In the genomic region with DNA sequence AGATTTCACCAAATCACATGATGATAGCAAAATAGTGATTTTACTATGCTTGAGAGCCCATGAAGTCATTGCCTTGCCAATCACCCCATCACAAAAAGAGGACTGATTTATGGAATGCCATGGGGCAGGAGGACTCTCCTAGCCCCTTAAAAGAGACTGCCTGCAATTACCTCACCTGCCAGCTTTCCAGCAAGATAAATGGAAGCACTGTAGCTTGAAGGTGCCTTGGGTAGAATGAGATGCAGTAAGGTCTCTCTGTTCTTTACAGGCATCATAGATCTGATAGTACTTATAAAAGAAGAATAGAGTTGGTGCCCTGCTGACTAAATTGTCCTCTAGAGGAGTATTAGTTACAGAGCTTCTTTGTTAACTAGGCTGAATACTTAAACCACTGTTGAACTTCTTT, we compare ENCODE assay signal across 24 cellular contexts.
"Had no signal": no experiment of that assay in that cellular context is flagged by ENCODE, and none has a peak within 500 bp of the region (broad histone marks: within the 10 kb centered on the region; RNA-seq: fewer than 3 reads in every experiment).

No MANE protein-coding gene starts in this region.

- ATAC-seq: activated CD8-positive, alpha-beta T cell treated with anti-CD3 and anti-CD28 coated beads, Interleukin-2, amount 10 ng/mL, durations not matched to agents 7 days and 5 days; body of pancreas; heart right ventricle; left cardiac atrium; pancreas; right lobe of liver; stimulated activated effector memory CD8-positive, alpha-beta T cell treated with anti-CD3 and anti-CD28 coated beads, Interleukin-12 subunit alpha, Interleukin-12 subunit beta, amount 100 ng/mL, for 72 hours had no signal

- FAIRE-seq: pancreas, urothelium cell line had no signal

- H3K27me3 ChIP-seq: body of pancreas, cardiac muscle cell, heart right ventricle, pancreas, right lobe of liver, stomach, transverse colon had no signal

- H3K27ac Mint-ChIP-seq: activated CD8-positive, alpha-beta T cell treated with anti-CD3 and anti-CD28 coated beads, Interleukin-2, amount 10 ng/mL, durations not matched to agents 7 days and 5 days; activated naive CD4-positive, alpha-beta T cell treated with anti-CD3 and anti-CD28 coated beads, Interleukin-2, amount 50 U/mL, for 24 hours; activated T-helper 1 cell treated with anti-CD3 and anti-CD28 coated beads, Interleukin-12 subunit alpha, Interleukin-12 subunit beta, Interleukin-2, Interleukin-4 antibody, amounts not matched to agents 30 ng/mL and 10 ng/mL and 1 ng/mL, durations not matched to agents 14 hours and 24 hours and 36 hours; memory B cell; stimulated activated effector memory CD8-positive, alpha-beta T cell treated with anti-CD3 and anti-CD28 coated beads, Interleukin-12 subunit alpha, Interleukin-12 subunit beta, amount 100 ng/mL, for 72 hours had no signal

- H3K27ac ChIP-seq: body of pancreas, cardiac muscle cell, heart right ventricle, pancreas, right lobe of liver, skin epidermis, stomach, transverse colon, VCaP had no signal

- H3K4me3 Mint-ChIP-seq: activated CD8-positive, alpha-beta T cell treated with anti-CD3 and anti-CD28 coated beads, Interleukin-2, amount 10 ng/mL, durations not matched to agents 7 days and 5 days; activated naive CD4-positive, alpha-beta T cell treated with anti-CD3 and anti-CD28 coated beads, Interleukin-2, amount 50 U/mL, for 24 hours; activated T-helper 1 cell treated with anti-CD3 and anti-CD28 coated beads, Interleukin-12 subunit alpha, Interleukin-12 subunit beta, Interleukin-2, Interleukin-4 antibody, amounts not matched to agents 30 ng/mL and 10 ng/mL and 1 ng/mL, durations not matched to agents 14 hours and 24 hours and 36 hours; memory B cell; nephron; stimulated activated effector memory CD8-positive, alpha-beta T cell treated with anti-CD3 and anti-CD28 coated beads, Interleukin-12 subunit alpha, Interleukin-12 subunit beta, amount 100 ng/mL, for 72 hours had no signal

- H3K9me3 Mint-ChIP-seq: activated naive CD4-positive, alpha-beta T cell treated with anti-CD3 and anti-CD28 coated beads, Interleukin-2, amount 50 U/mL, for 24 hours; activated T-helper 1 cell treated with anti-CD3 and anti-CD28 coated beads, Interleukin-12 subunit alpha, Interleukin-12 subunit beta, Interleukin-2, Interleukin-4 antibody, amounts not matched to agents 30 ng/mL and 10 ng/mL and 1 ng/mL, durations not matched to agents 14 hours and 24 hours and 36 hours; memory B cell; nephron; stimulated activated effector memory CD8-positive, alpha-beta T cell treated with anti-CD3 and anti-CD28 coated beads, Interleukin-12 subunit alpha, Interleukin-12 subunit beta, amount 100 ng/mL, for 72 hours had no signal

- DNase-seq: activated CD4-positive, alpha-beta T cell treated with anti-CD3 and anti-CD28 coated beads, Interleukin-2, amount 50 U/mL, for 1 hour; activated CD4-positive, CD25-positive, alpha-beta regulatory T cell treated with anti-CD3 and anti-CD28 coated beads, Interleukin-2, amount 50 U/mL, for 72 hours; activated CD8-positive, alpha-beta T cell treated with anti-CD3 and anti-CD28 coated beads, Interleukin-2, amount 10 ng/mL, durations not matched to agents 7 days and 5 days; activated gamma-delta T cell; anterior cingulate cortex; body of pancreas; cortex of kidney; heart right ventricle; islet precursor cell; left cardiac atrium; pancreas; right lobe of liver; stimulated activated CD4-positive, alpha-beta T cell treated with anti-CD3 and anti-CD28 coated beads, Interleukin-2, amount 100 ng/mL, for 24 hours; stomach; transverse colon had no signal

- H3K4me1 ChIP-seq: right lobe of liver had no signal

- H3K27me3 Mint-ChIP-seq: activated naive CD4-positive, alpha-beta T cell treated with anti-CD3 and anti-CD28 coated beads, Interleukin-2, amount 50 U/mL, for 24 hours; memory B cell had no signal

- H3K4me3 ChIP-seq: body of pancreas, cardiac muscle cell, heart right ventricle, pancreas, right lobe of liver, skin epidermis, stomach, transverse colon had no signal
